Comparison of ENCODE assay signal across 1 cellular context in genomic region chr6:148890605-148891004, GRCh38.
A peak's percentile ranks its signal among the peaks of the same experiment; 100 is the strongest.
TF ChIP-seq lines count a peak whose summit lies in the region.

No MANE protein-coding gene starts in this region.

TF ChIP-seq in HepG2, 621 proteins besides CTCF, POLR2A, EP300 and RAD21 (continued from another document):
- TF ChIP-seq AHDC1 (CRISPR knock-in tag; IDR thresholded peaks at IDR 0.05; ENCODE audit: borderline replicate concordance) = peak; percentile 39; the same call in 1 of the 2 replicates
- peak; percentile 34; the same call in 1 of the 2 replicates for TF ChIP-seq PAXIP1 (CRISPR knock-in tag; conservative IDR thresholded peaks at IDR 0.05)
